ENCODE assay signal across 19 cellular contexts in the genomic region with DNA sequence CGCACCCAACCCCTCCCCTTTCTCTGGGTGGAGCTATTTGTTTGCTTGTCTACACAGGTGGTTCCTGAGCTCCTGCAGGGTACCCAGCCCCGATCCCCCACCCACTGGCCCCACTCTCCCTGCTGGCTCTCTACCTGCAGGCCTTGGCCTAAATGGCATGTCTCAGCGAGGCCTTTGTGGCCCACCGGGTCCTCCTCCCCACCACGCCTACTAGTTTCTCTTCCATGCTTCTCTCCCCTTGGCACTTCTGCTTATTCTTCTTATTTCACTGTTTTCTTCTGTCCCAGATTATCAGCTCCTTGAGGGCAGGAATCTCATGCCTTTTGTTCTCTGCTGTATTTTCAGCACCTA.
"Had no signal": no experiment of that assay in that cellular context is flagged by ENCODE, and none has a peak within 500 bp of the region (broad histone marks: within the 10 kb centered on the region; RNA-seq: fewer than 3 reads in every experiment).

No MANE protein-coding gene starts in this region.

- H3K9me3 ChIP-seq: colonic mucosa, lower lobe of right lung, mucosa of descending colon had no signal

- H3K36me3 ChIP-seq: colonic mucosa, esophagus muscularis mucosa, gastroesophageal sphincter, heart left ventricle, left lung, lower lobe of right lung had no signal

- ATAC-seq: foreskin keratinocyte, gastroesophageal sphincter, heart left ventricle, left cardiac atrium, left lung, left ventricle myocardium superior, lower lobe of right lung, mucosa of descending colon had no signal

- H3K4me1 ChIP-seq: colonic mucosa, esophagus muscularis mucosa, foreskin keratinocyte, gastroesophageal sphincter, heart left ventricle, left lung, lower lobe of right lung had no signal

- DNase-seq: colonic mucosa; effector memory CD4-positive, alpha-beta T cell; foreskin keratinocyte; heart left ventricle; hypothalamus; left cardiac atrium; left lung; left ventricle myocardium superior; lower lobe of right lung; mesenchymal stem cell; mucosa of descending colon; naive B cell had no signal

- H3K27me3 ChIP-seq: colonic mucosa, foreskin keratinocyte, hepatocyte had no signal

- H3K27ac ChIP-seq: colonic mucosa, esophagus muscularis mucosa, foreskin keratinocyte, gastroesophageal sphincter, heart left ventricle, hepatocyte, left lung, lower lobe of right lung had no signal

- FAIRE-seq: endothelial cell of umbilical vein, frontal cortex, islet of Langerhans, keratinocyte had no signal

- H3K4me3 ChIP-seq: colonic mucosa, esophagus muscularis mucosa, gastroesophageal sphincter, heart left ventricle, hepatocyte, left lung, lower lobe of right lung, mucosa of descending colon had no signal
